24 cellular contexts compared by ENCODE assay signal in genomic region chr4:106893903-106894302, GRCh38.
"Had no signal": no experiment of that assay in that cellular context is flagged by ENCODE, and none has a peak within 500 bp of the region (broad histone marks: within the 10 kb centered on the region; RNA-seq: fewer than 3 reads in every experiment).

No MANE protein-coding gene starts in this region.

- DNase-seq: activated B cell treated with CpG ODN at 0.5 μM for 24 hours; activated CD4-positive, alpha-beta T cell treated with anti-CD3 and anti-CD28 coated beads for 36 hours; activated CD8-positive, alpha-beta T cell treated with anti-CD3 and anti-CD28 coated beads, Interleukin-2, amount 10 ng/mL, durations not matched to agents 7 days and 5 days; activated naive CD4-positive, alpha-beta T cell; activated T-cell treated with anti-CD3 and anti-CD28 coated beads for 4 hours; activated T-cell treated with anti-CD3 and anti-CD28 coated beads, Interleukin-2, amount 50 U/mL, for 72 hours; body of pancreas; cortex of kidney; foreskin keratinocyte; heart right ventricle; retina; stimulated activated CD4-positive, alpha-beta T cell treated with anti-CD3 and anti-CD28 coated beads, Interleukin-15, amount 100 ng/mL, for 24 hours; stimulated activated CD4-positive, alpha-beta T cell treated with anti-CD3 and anti-CD28 coated beads, Interleukin-2, amount 100 ng/mL, for 24 hours; stimulated activated naive B cell treated with anti-CD40 and anti-IgM and Interleukin-4, amounts not matched to agents 10 μg/mL and 1 μg/mL and 100 μg/mL, for 72 hours; stomach; T-helper 17 cell; thyroid gland had no signal

- H3K9me3 ChIP-seq: body of pancreas, mucosa of descending colon, prostate gland, thyroid gland had no signal

- H3K36me3 ChIP-seq: heart right ventricle, left lung, prostate gland, stomach, thyroid gland, upper lobe of right lung had no signal

- H3K27me3 ChIP-seq: body of pancreas, heart right ventricle, left lung, stomach, thyroid gland, upper lobe of right lung had no signal

- H3K4me3 ChIP-seq: body of pancreas, heart right ventricle, left lung, lung, mucosa of descending colon, prostate gland, stomach, thyroid gland, upper lobe of right lung had no signal

- H3K4me1 ChIP-seq: body of pancreas, foreskin keratinocyte, heart right ventricle, left lung, prostate gland, stomach, thyroid gland, upper lobe of right lung had no signal

- H3K27ac ChIP-seq: body of pancreas, foreskin keratinocyte, heart right ventricle, left lung, prostate gland, stomach, thyroid gland, upper lobe of right lung had no signal

- ATAC-seq: activated CD4-positive, alpha-beta T cell treated with anti-CD3 and anti-CD28 coated beads for 36 hours; activated CD8-positive, alpha-beta T cell treated with anti-CD3 and anti-CD28 coated beads, Interleukin-2, amount 10 ng/mL, durations not matched to agents 7 days and 5 days; activated naive CD4-positive, alpha-beta T cell treated with anti-CD3 and anti-CD28 coated beads, Interleukin-2, amount 50 U/mL, for 72 hours; activated T-cell treated with anti-CD3 and anti-CD28 coated beads, Interleukin-2, amount 50 U/mL, for 72 hours; body of pancreas; foreskin keratinocyte; heart right ventricle; left lung; mucosa of descending colon; natural killer cell treated with Interleukin-12 subunit alpha and Interleukin-12 subunit beta and Interleukin-15 and Interleukin-18, amount 100 ng/mL, for 72 hours; T-helper 17 cell had no signal
